ENCODE assay signal across 19 cellular contexts in genomic region chr6:109051301-109051700, GRCh38.
"Had no signal": no experiment of that assay in that cellular context is flagged by ENCODE, and none has a peak within 500 bp of the region (broad histone marks: within the 10 kb centered on the region; RNA-seq: fewer than 3 reads in every experiment).

No MANE protein-coding gene starts in this region.

- DNase-seq: activated CD4-positive, alpha-beta T cell treated with anti-CD3 and anti-CD28 coated beads for 1 hour; activated CD4-positive, alpha-beta T cell treated with anti-CD3 and anti-CD28 coated beads, Interleukin-2, amount 50 U/mL, for 4 hours; activated effector memory CD4-positive, alpha-beta T cell treated with anti-CD3 and anti-CD28 coated beads, Interleukin-2, amount 50 U/mL, for 16 hours; activated naive CD4-positive, alpha-beta T cell treated with anti-CD3 and anti-CD28 coated beads, Interleukin-2, amount 50 U/mL, for 16 hours; activated T-cell treated with anti-CD3 and anti-CD28 coated beads, Interleukin-2, amount 50 U/mL, for 72 hours; aorta; foreskin fibroblast; left cardiac atrium; lower lobe of right lung; natural killer cell; ovary; sigmoid colon; stimulated activated CD4-positive, alpha-beta T cell treated with anti-CD3 and anti-CD28 coated beads, Interleukin-4, amount 100 ng/mL, for 4 hours; T-helper 2 cell; upper lobe of left lung had no signal

- ATAC-seq: activated T-cell treated with anti-CD3 and anti-CD28 coated beads, Interleukin-2, amount 50 U/mL, for 72 hours; left cardiac atrium; lower lobe of right lung; natural killer cell; stimulated activated memory B cell treated with anti-CD40 and anti-IgM and Interleukin-4, amounts not matched to agents 10 μg/mL and 1 μg/mL and 100 μg/mL, for 72 hours had no signal

- H3K27ac Mint-ChIP-seq: activated T-cell treated with anti-CD3 and anti-CD28 coated beads, Interleukin-2, amount 50 U/mL, for 72 hours; natural killer cell; stimulated activated memory B cell treated with anti-CD40 and anti-IgM and Interleukin-4, amounts not matched to agents 10 μg/mL and 1 μg/mL and 100 μg/mL, for 72 hours had no signal

- H3K9me3 ChIP-seq: lower lobe of right lung, ovary, sigmoid colon, thoracic aorta, upper lobe of left lung had no signal

- H3K4me3 Mint-ChIP-seq: activated T-cell treated with anti-CD3 and anti-CD28 coated beads, Interleukin-2, amount 50 U/mL, for 72 hours; natural killer cell; stimulated activated memory B cell treated with anti-CD40 and anti-IgM and Interleukin-4, amounts not matched to agents 10 μg/mL and 1 μg/mL and 100 μg/mL, for 72 hours had no signal

- H3K27me3 Mint-ChIP-seq: stimulated activated memory B cell treated with anti-CD40 and anti-IgM and Interleukin-4, amounts not matched to agents 10 μg/mL and 1 μg/mL and 100 μg/mL, for 72 hours had no signal

- H3K4me2 ChIP-seq: hepatocyte had no signal

- H3K9me3 Mint-ChIP-seq: natural killer cell had no signal

- H3K4me3 ChIP-seq: hepatocyte, lower lobe of right lung, ovary, sigmoid colon, thoracic aorta, upper lobe of left lung had no signal

- H3K36me3 Mint-ChIP-seq: natural killer cell had no signal

- H3K27ac ChIP-seq: hepatocyte, lower lobe of right lung, ovary, sigmoid colon, thoracic aorta, upper lobe of left lung, VCaP had no signal

- H2AFZ ChIP-seq: hepatocyte had no signal

- H3K27me3 ChIP-seq: hepatocyte, ovary, sigmoid colon, upper lobe of left lung had no signal

- H3K36me3 ChIP-seq: lower lobe of right lung, ovary, sigmoid colon, thoracic aorta, upper lobe of left lung had no signal
